8 cellular contexts compared by ENCODE assay signal in the genomic region with DNA sequence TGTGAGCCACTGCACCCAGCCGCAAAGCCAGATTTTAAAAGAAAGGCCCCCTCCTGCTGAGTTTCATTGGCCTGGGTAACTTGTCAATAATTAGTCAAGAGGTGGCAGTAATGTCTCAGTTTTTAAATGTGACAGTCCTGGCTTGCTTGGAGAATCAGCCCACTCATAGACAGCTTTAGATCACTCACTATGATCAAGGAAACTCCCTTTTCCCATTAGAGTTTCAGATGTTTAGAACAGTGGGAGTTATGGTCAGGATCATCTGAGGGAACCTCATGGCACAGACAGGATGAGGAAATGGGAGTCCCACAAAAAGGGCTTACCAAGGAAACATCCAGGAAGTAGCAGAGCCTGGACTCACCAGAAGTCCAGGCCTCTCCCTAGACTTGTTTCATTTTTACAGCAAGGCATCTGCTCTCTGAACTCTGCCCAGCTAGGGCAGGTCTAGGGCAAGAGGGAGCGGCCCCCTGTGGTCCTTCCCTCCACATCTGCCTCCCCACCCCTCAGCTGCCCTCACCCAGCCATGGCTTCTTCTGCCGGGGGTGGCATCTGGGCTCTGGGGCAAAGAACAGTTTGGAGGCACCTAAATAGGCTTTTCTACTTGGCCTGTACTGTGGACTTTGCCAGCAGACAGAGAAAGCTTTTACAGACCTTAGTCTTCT. TPM values are rescaled to one million over a fixed set of nuclear protein-coding genes. Genes with fewer than 3 reads are reported as not detected.
DNase-seq lines count a peak whose midpoint lies in the region; ATAC-seq, FAIRE-seq and TF ChIP-seq lines count a peak whose summit lies in the region.

No MANE protein-coding gene starts in this region.

- no peaks in the 10 kb centered on the region for H3K36me3 Mint-ChIP-seq in activated T-cell treated with anti-CD3 and anti-CD28 coated beads, Interleukin-2, amount 50 U/mL, for 4 hours (ENCODE audit: insufficient read depth)

- H3K9me2 ChIP-seq in SK-N-SH, result no peaks in the 10 kb centered on the region

- CTCF ChIA-PET in SK-N-SH (lab: Yijun Ruan, JAX), result interaction anchor here (0.8 to 8.6 kb wide), 17 partner anchors 9 to 254 kb away, joined by 3 to 107 read pairs (median 3); partner anchors contain the start of genes BCL2L14 and LRP6

- TF ChIP-seq CTCF in SK-N-SH (IDR thresholded peaks at IDR 0.05) (peak; percentile 54), fibroblast of villous mesenchyme (IDR thresholded peaks at IDR 0.05; ENCODE audit: insufficient read depth, low read depth, low read length) (peak; percentile 36), retinal pigment epithelial cell (conservative IDR thresholded peaks at IDR 0.05; ENCODE audit: low read depth, low read length) (peak; percentile 17)

- no peaks in the 10 kb centered on the region for H3K36me3 ChIP-seq in SK-N-SH (replicated peaks in 1 of 2; ENCODE audit: control insufficient read depth in 1 of 2, insufficient read depth in 2 of 2, low read length in 1 of 2)

- TF ChIP-seq RAD21 in SK-N-SH (IDR thresholded peaks at IDR 0.05; ENCODE audit: low read length), result peak; percentile 80

- no peak for FAIRE-seq in HTR-8/SVneo (lab: Jason Lieb, UNC)

- WGBS in SK-N-SH (ENCODE audit: low lambda C conversion rate), result 69% methylated on average over 3 of the region's 3 CpGs

- H4K20me1 ChIP-seq in SK-N-SH (ENCODE audit: insufficient read depth), result no peaks in the 10 kb centered on the region

- H3K27me3 Mint-ChIP-seq in activated T-cell treated with anti-CD3 and anti-CD28 coated beads, Interleukin-2, amount 50 U/mL, for 4 hours (ENCODE audit: low read depth), result no peaks in the 10 kb centered on the region

- peak overlapping the region in 1 of 2 experiments; percentile 39; a peak in 2 of 4 replicates for H3K27ac ChIP-seq in SK-N-SH (ENCODE audit: low read depth in 2 of 2, low read length in 1 of 2)

- TF ChIP-seq EP300 in SK-N-SH (IDR thresholded peaks at IDR 0.05; ENCODE audit: borderline replicate concordance in 1 of 2, low read depth in 1 of 2, low read length in 1 of 2), result no peak

- peaks cover 4 to 5% of the 10 kb centered on the region in 2 experiments; a peak in 3 of 4 replicates for H3K4me1 ChIP-seq in SK-N-SH (ENCODE audit: control insufficient read depth in 1 of 2, insufficient read depth in 2 of 2, low read depth in 1 of 2, low read length in 1 of 2)

- H3K4me3 ChIP-seq in SK-N-SH (ENCODE audit: low read depth in 2 of 2, low read length in 1 of 2), result no peak overlapping the region
- no peak overlapping the region for H3K4me3 ChIP-seq in fibroblast of villous mesenchyme (ENCODE audit: low read depth, low read length)
- no peak overlapping the region for H3K4me3 ChIP-seq in retinal pigment epithelial cell (ENCODE audit: low read length)

- no peaks in the 10 kb centered on the region for H3K9me3 Mint-ChIP-seq in activated T-cell treated with anti-CD3 and anti-CD28 coated beads, Interleukin-2, amount 50 U/mL, for 4 hours

- 0 out of 2 replicates have a peak overlapping the region, but pooled peaks have one; percentile 18 for H3K4me2 ChIP-seq in SK-N-SH

- no peaks in the 10 kb centered on the region for H3K4me1 Mint-ChIP-seq in activated T-cell treated with anti-CD3 and anti-CD28 coated beads, Interleukin-2, amount 50 U/mL, for 4 hours (ENCODE audit: low read depth)

- no peaks in the 10 kb centered on the region for H3K9me3 ChIP-seq in SK-N-SH

- POLR2A ChIA-PET in SK-N-SH (lab: Yijun Ruan, JAX), result interaction anchor here (1.0 kb wide), 1 partner anchor 185 kb away, joined by 7 read pairs; the partner anchor contains the start of gene LRP6

- H2AFZ ChIP-seq in SK-N-SH (ENCODE audit: low read depth), result peak overlapping the region; percentile 60; the same call in 1 of the 2 replicates

- H3K79me2 ChIP-seq in SK-N-SH (ENCODE audit: insufficient read depth), result no peaks in the 10 kb centered on the region

- H3K9ac ChIP-seq in SK-N-SH, result no peak overlapping the region

- ATAC-seq in activated T-cell treated with anti-CD3 and anti-CD28 coated beads, Interleukin-2, amount 50 U/mL, for 4 hours, result peak; percentile 52 to 57
- ATAC-seq in HG02798 (IDR thresholded peaks at IDR 0.05; ENCODE audit: poor library complexity, unreplicated experiment), result no peak

- no peak for DNase-seq in activated T-cell treated with anti-CD3 and anti-CD28 coated beads, Interleukin-2, amount 50 U/mL, for 4 hours
- DNase-seq in activated T-cell treated with anti-CD3 and anti-CD28 coated beads, Interleukin-2, amount 50 U/mL, for 48 hours, result no peak
- DNase-seq in HTR-8/SVneo (ENCODE audit: insufficient read length, low spot score) (peak; percentile 42), SK-N-SH (peak; percentile 67), fibroblast of villous mesenchyme (ENCODE audit: low read depth) (peak; percentile 70), retinal pigment epithelial cell (ENCODE audit: low read depth) (no peak)
- DNase-seq in stimulated activated naive CD4-positive, alpha-beta T cell treated with Interleukin-2 at 50 U/mL for 16 hours (lab: John Stamatoyannopoulos, UW), result no peak

- H3K4me3 Mint-ChIP-seq in activated T-cell treated with anti-CD3 and anti-CD28 coated beads, Interleukin-2, amount 50 U/mL, for 4 hours, result no peak overlapping the region

- no peaks in the 10 kb centered on the region for H3K27me3 ChIP-seq in SK-N-SH (ENCODE audit: insufficient read depth)

- no peaks in the 10 kb centered on the region for H3F3A ChIP-seq in SK-N-SH (replicated peaks; ENCODE audit: insufficient read depth)

TF ChIP-seq in SK-N-SH, 30 proteins besides CTCF, POLR2A, EP300 and RAD21:
- TF ChIP-seq MXI1 (IDR thresholded peaks at IDR 0.05; ENCODE audit: low read depth, low read length) (no peak), CHD2 (IDR thresholded peaks at IDR 0.05; ENCODE audit: low read length, partially characterized antibody) (no peak), EZH2phosphoT487 (IDR thresholded peaks at IDR 0.05; ENCODE audit: borderline replicate concordance, low read depth) (no peak), RFX5 (IDR thresholded peaks at IDR 0.05; ENCODE audit: low read length) (no peak), REST (IDR thresholded peaks at IDR 0.05; ENCODE audit: low read depth, low read length) (no peak), SMC3 (IDR thresholded peaks at IDR 0.05; ENCODE audit: low read depth, low read length) (peak; percentile 73)
- TF ChIP-seq, protein P1, sequence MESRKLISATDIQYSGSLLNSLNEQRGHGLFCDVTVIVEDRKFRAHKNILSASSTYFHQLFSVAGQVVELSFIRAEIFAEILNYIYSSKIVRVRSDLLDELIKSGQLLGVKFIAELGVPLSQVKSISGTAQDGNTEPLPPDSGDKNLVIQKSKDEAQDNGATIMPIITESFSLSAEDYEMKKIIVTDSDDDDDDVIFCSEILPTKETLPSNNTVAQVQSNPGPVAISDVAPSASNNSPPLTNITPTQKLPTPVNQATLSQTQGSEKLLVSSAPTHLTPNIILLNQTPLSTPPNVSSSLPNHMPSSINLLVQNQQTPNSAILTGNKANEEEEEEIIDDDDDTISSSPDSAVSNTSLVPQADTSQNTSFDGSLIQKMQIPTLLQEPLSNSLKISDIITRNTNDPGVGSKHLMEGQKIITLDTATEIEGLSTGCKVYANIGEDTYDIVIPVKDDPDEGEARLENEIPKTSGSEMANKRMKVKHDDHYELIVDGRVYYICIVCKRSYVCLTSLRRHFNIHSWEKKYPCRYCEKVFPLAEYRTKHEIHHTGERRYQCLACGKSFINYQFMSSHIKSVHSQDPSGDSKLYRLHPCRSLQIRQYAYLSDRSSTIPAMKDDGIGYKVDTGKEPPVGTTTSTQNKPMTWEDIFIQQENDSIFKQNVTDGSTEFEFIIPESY (IDR thresholded peaks at IDR 0.05; ENCODE audit: borderline replicate concordance, low read depth), result no peak

RNA-seq across cellular contexts. Expression of gene BCL2L14, which starts 11.2 kb away (rescaled TPM):
- 1 to 10 TPM; 1.1 to 2.5 (median 1.9) TPM for total RNA-seq in activated T-cell treated with anti-CD3 and anti-CD28 coated beads, Interleukin-2, amount 50 U/mL, for 4 hours
- not detected in 2 replicates for polyA plus RNA-seq in SK-N-SH (2012; rRNA removed)
- polyA plus RNA-seq in SK-N-SH (2012; cell fraction: cytosol; rRNA removed), result not detected in 2 replicates
- not detected in 2 replicates for polyA plus RNA-seq in SK-N-SH (2012; cell fraction: nucleus; rRNA removed)
- not detected in 2 replicates for total RNA-seq in fibroblast of villous mesenchyme

Comparison
In these comparisons a context has a peak if more than half of its experiments do, and no peak if none do; other contexts are left out.
1. DNase-seq: peak in HTR-8/SVneo (single experiment), SK-N-SH (single experiment) and fibroblast of villous mesenchyme (single experiment); none in activated T-cell treated with anti-CD3 and anti-CD28 coated beads, Interleukin-2, amount 50 U/mL, for 4 hours (single experiment), activated T-cell treated with anti-CD3 and anti-CD28 coated beads, Interleukin-2, amount 50 U/mL, for 48 hours (0 of 2), retinal pigment epithelial cell (single experiment) and stimulated activated naive CD4-positive, alpha-beta T cell treated with Interleukin-2 at 50 U/mL for 16 hours (single experiment).
2. Peak in every context shown above with its lines, with median percentiles within 50 percentile points of each other: CTCF ChIP-seq.